In genomic region chr5:171484460-171484899, GRCh38 we compare ENCODE assay signal across 8 cellular contexts.
DNase-seq lines count a peak whose midpoint lies in the region; ATAC-seq and TF ChIP-seq lines count a peak whose summit lies in the region.

No MANE protein-coding gene starts in this region.

- BruUV-seq in Calu3 (replicated peaks; lab: Mats Ljungman, UMichigan), result no TSS peak

- H3K27ac ChIP-seq in fibroblast of lung (ENCODE audit: insufficient read depth, low read length), result no peak overlapping the region
- H3K27ac ChIP-seq in skeletal muscle tissue (ENCODE audit: low read depth, low read length), result peak overlapping the region; percentile 62

- H3K4me2 ChIP-seq in fibroblast of lung (ENCODE audit: extremely low read depth, insufficient read depth, low read length), result no peak overlapping the region

- H3K36me3 Mint-ChIP-seq in Calu3 (ENCODE audit: insufficient read depth, unreplicated experiment), result no peaks in the 10 kb centered on the region

- peak; percentile 57 for DNase-seq in Calu3
- DNase-seq in LNCaP clone FGC (ENCODE audit: low read depth), result no peak
- DNase-seq in activated CD8-positive, alpha-beta memory T cell treated with anti-CD3 and anti-CD28 coated beads for 24 hours, result peak; percentile 83
- DNase-seq in fibroblast of lung (ENCODE audit: low read depth in 2 of 2), result peak; percentile 17 to 40
- no peak for DNase-seq in NCI-H2107 (lab: John Stamatoyannopoulos, UW)

- no peaks in the 10 kb centered on the region for H4K20me1 ChIP-seq in fibroblast of lung (ENCODE audit: control insufficient read depth, extremely low read depth, insufficient read depth, low read length)

- H3K4me3 Mint-ChIP-seq in Calu3 (ENCODE audit: low read depth, unreplicated experiment), result no peak overlapping the region

- H3K27me3 Mint-ChIP-seq in Calu3 (ENCODE audit: unreplicated experiment), result peaks cover 88% of the 10 kb centered on the region

- H3K4me1 Mint-ChIP-seq in Calu3 (ENCODE audit: low read depth, unreplicated experiment), result no peaks in the 10 kb centered on the region

- peaks cover 7% of the 10 kb centered on the region for H3K27me3 ChIP-seq in fibroblast of lung (ENCODE audit: control insufficient read depth, insufficient read depth, low read length)
- no peaks in the 10 kb centered on the region for H3K27me3 ChIP-seq in skeletal muscle tissue (ENCODE audit: control insufficient read depth in 3 of 3, insufficient read depth in 3 of 3, low read length in 3 of 3)

- CTCF ChIA-PET in Calu3 (lab: Charles Lee), result interaction anchor here (0.7 kb wide), 1 partner anchor 163 kb away, joined by 3 read pairs; no protein-coding TSS in a partner anchor

- no peak overlapping the region for H3K27ac Mint-ChIP-seq in Calu3 (ENCODE audit: unreplicated experiment)

- no peaks in the 10 kb centered on the region for H3K36me3 ChIP-seq in fibroblast of lung (ENCODE audit: control insufficient read depth, insufficient read depth, low read length)
- H3K36me3 ChIP-seq in skeletal muscle tissue (ENCODE audit: control insufficient read depth in 3 of 3, insufficient read depth in 3 of 3, low read length in 3 of 3), result no peaks in the 10 kb centered on the region

- no peaks in the 10 kb centered on the region for H3K9me3 ChIP-seq in fibroblast of lung (ENCODE audit: control insufficient read depth, insufficient read depth, low read depth, low read length)
- H3K9me3 ChIP-seq in skeletal muscle tissue (ENCODE audit: control insufficient read depth in 3 of 3, low read length in 3 of 3), result no peaks in the 10 kb centered on the region

- H3K9me3 Mint-ChIP-seq in Calu3 (ENCODE audit: low read depth, unreplicated experiment), result no peaks in the 10 kb centered on the region

- H3K79me2 ChIP-seq in fibroblast of lung (ENCODE audit: control insufficient read depth, insufficient read depth, low read length), result no peaks in the 10 kb centered on the region

- peaks cover 2% of the 10 kb centered on the region for H3K4me1 ChIP-seq in fibroblast of lung (ENCODE audit: control insufficient read depth, extremely low read depth, insufficient read depth, low read length)
- H3K4me1 ChIP-seq in skeletal muscle tissue (ENCODE audit: control insufficient read depth in 3 of 3, insufficient read depth in 3 of 3, low read length in 3 of 3), result peaks cover 7 to 21% (median 7%) of the 10 kb centered on the region in 3 donors

- intact Hi-C loops in Calu3 (cut with micrococcal nuclease; ENCODE audit: unreplicated experiment), result loop anchor here (2.0 kb wide), 1 partner anchor 422 kb away; no protein-coding TSS in a partner anchor

- H3K9ac ChIP-seq in fibroblast of lung (ENCODE audit: insufficient read depth, low read length) (no peak overlapping the region), skeletal muscle tissue (ENCODE audit: low read depth in 1 of 3, low read length in 3 of 3) (peak overlapping the region in 1 of 3 donors; percentile 45)

- H2AFZ ChIP-seq in fibroblast of lung (ENCODE audit: low read length), result no peak overlapping the region

- ATAC-seq in GM18858 (IDR thresholded peaks at IDR 0.05; ENCODE audit: unreplicated experiment) (no peak), GM18861 (IDR thresholded peaks at IDR 0.05; ENCODE audit: unreplicated experiment) (no peak)

- H3K4me3 ChIP-seq in LNCaP clone FGC (ENCODE audit: low read depth, low read length), result no peak overlapping the region
- no peak overlapping the region for H3K4me3 ChIP-seq in fibroblast of lung (replicated peaks in 1 of 4; ENCODE audit: control extremely low read depth in 1 of 4, insufficient read depth in 1 of 4, low read depth in 3 of 4, low read length in 4 of 4)
- no peak overlapping the region for H3K4me3 ChIP-seq in skeletal muscle tissue (ENCODE audit: low read length in 3 of 3)

- TF ChIP-seq CTCF in Calu3 (IDR thresholded peaks at IDR 0.05; ENCODE audit: unreplicated experiment) (peak; percentile 93), LNCaP clone FGC (IDR thresholded peaks at IDR 0.05; ENCODE audit: control insufficient read depth, extremely low read depth, insufficient read depth) (peak; percentile 73), fibroblast of lung (conservative IDR thresholded peaks at IDR 0.05 in 1 of 2, IDR thresholded peaks at IDR 0.05 in 1 of 2; ENCODE audit: low read depth in 1 of 2, low read length in 2 of 2) (peak; percentile 60 to 68)

Comparison
In these comparisons a context has a peak if more than half of its experiments do, and no peak if none do; other contexts are left out.
1. DNase-seq: peak in Calu3 (single experiment), activated CD8-positive, alpha-beta memory T cell treated with anti-CD3 and anti-CD28 coated beads for 24 hours (single experiment) and fibroblast of lung (2 of 2); none in LNCaP clone FGC (single experiment) and NCI-H2107 (single experiment).
2. Peak in every context shown above with its lines, with median percentiles within 50 percentile points of each other: CTCF ChIP-seq.